Comparison of ENCODE assay signal across 1 cellular context in the genomic region with DNA sequence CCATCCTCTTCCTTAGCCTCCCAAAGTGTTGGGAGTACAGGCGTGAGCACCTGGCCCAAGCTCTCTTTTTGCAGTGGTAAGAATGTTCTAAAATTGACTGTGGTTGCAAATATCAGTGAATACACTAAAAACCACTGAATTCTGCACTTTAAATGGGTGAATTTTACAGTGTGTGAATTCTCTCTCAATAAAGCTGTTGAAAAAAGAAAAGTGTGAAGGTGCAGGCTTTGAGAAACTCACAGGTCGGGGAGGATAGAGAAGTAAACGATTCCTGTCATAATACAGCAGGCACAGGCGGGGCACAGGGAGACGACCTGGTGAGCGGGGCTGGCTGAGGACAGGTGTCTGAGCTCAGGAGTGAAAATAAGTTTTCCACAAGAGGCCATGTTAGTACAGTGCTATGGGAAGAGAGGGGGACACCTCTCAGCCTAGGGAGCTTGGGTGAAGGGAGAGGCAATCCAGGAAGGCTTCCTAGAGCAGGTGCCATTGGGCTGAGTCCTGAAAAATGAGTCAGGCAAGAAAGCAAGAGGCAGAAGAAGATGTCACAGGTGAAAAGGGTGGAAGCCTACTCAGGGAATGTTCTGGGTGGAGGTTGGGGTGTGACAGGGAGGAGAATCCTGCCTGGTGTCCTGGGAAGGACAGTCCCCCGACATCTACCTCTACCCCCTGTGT.
A peak's percentile ranks its signal among the peaks of the same experiment; 100 is the strongest.
TF ChIP-seq lines count a peak whose summit lies in the region.

No MANE protein-coding gene starts in this region.

TF ChIP-seq in HepG2, 621 proteins besides CTCF, POLR2A, EP300 and RAD21:
- TF ChIP-seq ZNF264 (CRISPR knock-in tag; IDR thresholded peaks at IDR 0.05): no peak
- TF ChIP-seq EZH2 (conservative IDR thresholded peaks at IDR 0.05; ENCODE audit: low read depth, low read length): no peak
- TF ChIP-seq ZFP36 (IDR thresholded peaks at IDR 0.05; ENCODE audit: borderline replicate concordance, low read depth, low read length, partially characterized antibody): peak; percentile 47
- TF ChIP-seq, protein P1, sequence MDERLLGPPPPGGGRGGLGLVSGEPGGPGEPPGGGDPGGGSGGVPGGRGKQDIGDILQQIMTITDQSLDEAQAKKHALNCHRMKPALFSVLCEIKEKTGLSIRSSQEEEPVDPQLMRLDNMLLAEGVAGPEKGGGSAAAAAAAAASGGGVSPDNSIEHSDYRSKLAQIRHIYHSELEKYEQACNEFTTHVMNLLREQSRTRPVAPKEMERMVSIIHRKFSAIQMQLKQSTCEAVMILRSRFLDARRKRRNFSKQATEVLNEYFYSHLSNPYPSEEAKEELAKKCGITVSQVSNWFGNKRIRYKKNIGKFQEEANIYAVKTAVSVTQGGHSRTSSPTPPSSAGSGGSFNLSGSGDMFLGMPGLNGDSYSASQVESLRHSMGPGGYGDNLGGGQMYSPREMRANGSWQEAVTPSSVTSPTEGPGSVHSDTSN (CRISPR knock-in tag; IDR thresholded peaks at IDR 0.05): no peak
